Comparison of ENCODE assay signal across 11 cellular contexts in the genomic region with DNA sequence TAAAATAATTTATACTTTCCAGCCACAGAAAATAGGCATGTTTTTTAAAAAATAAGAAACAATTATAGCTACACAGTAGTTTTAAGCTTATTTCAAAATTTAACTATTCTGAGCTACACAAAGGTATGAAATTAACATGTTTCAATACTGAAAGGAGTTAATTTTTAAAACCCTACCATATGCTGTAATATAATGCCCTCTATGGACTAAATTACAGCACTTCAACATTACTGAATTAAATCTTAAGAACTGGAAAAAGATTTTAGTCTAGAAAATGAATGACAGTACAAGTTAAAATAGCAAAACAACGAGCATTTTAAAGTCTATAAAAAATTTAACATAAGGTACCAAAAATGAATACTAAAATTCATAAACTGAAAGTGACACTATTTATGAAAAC. TPM values are rescaled to one million over a fixed set of nuclear protein-coding genes. Genes with fewer than 3 reads are reported as not detected.
DNase-seq lines count a peak whose midpoint lies in the region; ATAC-seq, FAIRE-seq and TF ChIP-seq lines count a peak whose summit lies in the region.
"Had no signal": no experiment of that assay in that cellular context is flagged by ENCODE, and none has a peak within 500 bp of the region (broad histone marks: within the 10 kb centered on the region; RNA-seq: fewer than 3 reads in every experiment).

No MANE protein-coding gene starts in this region.

- DNase-seq in heart right ventricle (no peak), left ventricle myocardium superior (no peak), RWPE1 (ENCODE audit: low spot score) (no peak), type B pancreatic cell (ENCODE audit: extremely low spot score, unreplicated experiment) (no peak), aorta (no peak), NCI-H1105 treated with DMSO at 0.1 percent for 48 hours (lab: John Stamatoyannopoulos, UW) (no peak)
- DNase-seq: NK-92 treated with Interleukin-12 subunit alpha and Interleukin-12 subunit beta, amount 100 ng/mL, for 24 hours; stimulated activated CD4-positive, alpha-beta T cell treated with anti-CD3 and anti-CD28 coated beads, Interleukin-4, amount 100 ng/mL, for 24 hours had no signal

- FAIRE-seq in islet of Langerhans (lab: Jason Lieb, UNC) = peak; percentile 79

- ATAC-seq in heart right ventricle (no peak), left ventricle myocardium superior (no peak), aorta (ENCODE audit: low FRiP score) (no peak), GM19463 (IDR thresholded peaks at IDR 0.05; ENCODE audit: unreplicated experiment) (no peak)

- no peak overlapping the region for H3K27ac Mint-ChIP-seq in type B pancreatic cell

- H3K27ac ChIP-seq in heart right ventricle (no peak overlapping the region), RWPE1 (no peak overlapping the region), aorta (ENCODE audit: low read depth in 1 of 2, low read length in 2 of 2) (no peak overlapping the region)

- H3K4me3 Mint-ChIP-seq in type B pancreatic cell = no peak overlapping the region

- peaks cover 0 to 95% (median 59%) of the 10 kb centered on the region in 9 donors for H3K4me1 ChIP-seq in heart right ventricle
- peaks cover 0 to 7% of the 10 kb centered on the region in 2 donors for H3K4me1 ChIP-seq in aorta (ENCODE audit: control insufficient read depth in 1 of 2, insufficient read depth in 2 of 2, low read length in 2 of 2)

- peaks cover 10% of the 10 kb centered on the region for H3K36me3 Mint-ChIP-seq in type B pancreatic cell

- WGBS in heart right ventricle, 2 donors = 64 to 77% methylated on average over 1 of the region's 1 CpG
- 9 to 11% methylated on average over 1 of the region's 1 CpG for WGBS in aorta, 2 donors

- POLR2A ChIA-PET in RWPE1 (lab: Yijun Ruan, JAX; ENCODE audit: low non-redundant PET) = no interaction called here

- intact Hi-C loops in heart right ventricle (cut with DNase I) (loop anchor here in 8 of 10 donors (2.0 to 10.0 kb wide), 9 partner anchors 33 to 208 kb away; no protein-coding TSS in a partner anchor), left ventricle myocardium superior (cut with micrococcal nuclease) (loop anchor here (2.0 kb wide), 1 partner anchor 163 kb away; no protein-coding TSS in a partner anchor), aorta (cut with DNase I) (loop anchor here (2.0 to 10.0 kb wide), 3 partner anchors 109 to 155 kb away; no protein-coding TSS in a partner anchor)

- H3K9me3 ChIP-seq in heart right ventricle = no peaks in the 10 kb centered on the region
- no peaks in the 10 kb centered on the region for H3K9me3 ChIP-seq in aorta (ENCODE audit: control insufficient read depth, low read length)

- H3K36me3 ChIP-seq in heart right ventricle (peaks cover 0 to 5% (median 0%) of the 10 kb centered on the region in 9 donors), aorta (ENCODE audit: control insufficient read depth in 1 of 2, insufficient read depth in 2 of 2, low read length in 1 of 2) (no peaks in the 10 kb centered on the region)

- peaks cover 50% of the 10 kb centered on the region for H3K4me1 Mint-ChIP-seq in type B pancreatic cell (ENCODE audit: unreplicated experiment)

- H3K9me3 Mint-ChIP-seq in type B pancreatic cell = no peaks in the 10 kb centered on the region
- H3K9me3 Mint-ChIP-seq: CD4-positive, CD25-positive, alpha-beta regulatory T cell had no signal

- TF ChIP-seq CTCF in heart right ventricle (IDR thresholded peaks at IDR 0.05) (peak in 8 of 9 donors; percentile 12 to 57 (median 32)), RWPE1 (conservative IDR thresholded peaks at IDR 0.05; ENCODE audit: low read depth) (peak; percentile 38; the same call in 1 of the 2 replicates), type B pancreatic cell (conservative IDR thresholded peaks at IDR 0.05) (peak; percentile 32)

- no peaks in the 10 kb centered on the region for H3K27me3 Mint-ChIP-seq in type B pancreatic cell
- H3K27me3 Mint-ChIP-seq: CD4-positive, CD25-positive, alpha-beta regulatory T cell had no signal

- no peak overlapping the region for H3K4me3 ChIP-seq in heart right ventricle
- no peak overlapping the region for H3K4me3 ChIP-seq in aorta (ENCODE audit: low read length in 2 of 2)

- CTCF ChIA-PET in RWPE1 (lab: Yijun Ruan, JAX) = interaction anchor here (0.6 to 2.5 kb wide), 5 partner anchors 24 to 199 kb away, joined by 3 to 14 read pairs (median 4); no protein-coding TSS in a partner anchor

- H3K27me3 ChIP-seq in heart right ventricle (no peaks in the 10 kb centered on the region), aorta (ENCODE audit: control insufficient read depth in 1 of 2, insufficient read depth in 2 of 2, low read length in 1 of 2) (no peaks in the 10 kb centered on the region)

RNA-seq across cellular contexts. Expression of gene RTN4, which starts 36.3 kb away (rescaled TPM):
- 100 to 1,000 TPM in 5 of 10 donors, 10 to 100 TPM in 5; 40.6 to 163 (median 95.3) TPM for total RNA-seq in heart right ventricle
- polyA plus RNA-seq in heart right ventricle = 100 to 1,000 TPM in 1 of 2 donors, 10 to 100 TPM in 1; 82.8 to 126 TPM
- total RNA-seq in left ventricle myocardium superior = 43.5 TPM
- 187 and 222 TPM in 2 replicates for total RNA-seq in type B pancreatic cell (ENCODE audit: low replicate concordance)
- 100 to 1,000 TPM; 311 to 357 TPM for total RNA-seq in aorta
- 100 to 1,000 TPM; 125 to 163 TPM for polyA plus RNA-seq in aorta
